ENCODE assay signal across 19 cellular contexts in genomic region chr2:113679457-113679856, GRCh38.
"Had no signal": no experiment of that assay in that cellular context is flagged by ENCODE, and none has a peak within 500 bp of the region (broad histone marks: within the 10 kb centered on the region; RNA-seq: fewer than 3 reads in every experiment).

No MANE protein-coding gene starts in this region.

- H2AFZ ChIP-seq: parathyroid adenoma had no signal

- H3K9me3 ChIP-seq: psoas muscle, right lobe of liver, testis, upper lobe of right lung, vagina had no signal

- DNase-seq: cortex of kidney; dorsolateral prefrontal cortex; effector CD8-positive, alpha-beta T cell; foreskin keratinocyte; left colon; left ventricle myocardium superior; naive thymus-derived CD8-positive, alpha-beta T cell; psoas muscle; retina; right lobe of liver; stimulated activated CD4-positive, alpha-beta T cell treated with anti-CD3 and anti-CD28 coated beads, Interleukin-4, amount 100 ng/mL, for 1 hour; stimulated activated CD8-positive, alpha-beta memory T cell treated with anti-CD3 and anti-CD28 coated beads, Interleukin-4, amount 100 ng/mL, for 48 hours; stimulated activated naive CD8-positive, alpha-beta T cell treated with anti-CD3 and anti-CD28 coated beads, Interleukin-15, amount 100 ng/mL, for 72 hours; testis; upper lobe of right lung had no signal

- H3K79me2 ChIP-seq: parathyroid adenoma had no signal

- H3K27ac Mint-ChIP-seq: naive thymus-derived CD8-positive, alpha-beta T cell; stimulated activated memory B cell treated with anti-CD40 and anti-IgM and Interleukin-4, amounts not matched to agents 10 μg/mL and 1 μg/mL and 100 μg/mL, for 72 hours; stimulated activated naive CD8-positive, alpha-beta T cell treated with anti-CD3 and anti-CD28 coated beads, Interleukin-15, amount 100 ng/mL, for 72 hours had no signal

- ATAC-seq: foreskin keratinocyte; left colon; left ventricle myocardium superior; naive thymus-derived CD8-positive, alpha-beta T cell; psoas muscle; right lobe of liver; stimulated activated memory B cell treated with anti-CD40 and anti-IgM and Interleukin-4, amounts not matched to agents 10 μg/mL and 1 μg/mL and 100 μg/mL, for 72 hours; stimulated activated naive CD8-positive, alpha-beta T cell treated with anti-CD3 and anti-CD28 coated beads, Interleukin-15, amount 100 ng/mL, for 72 hours; upper lobe of right lung had no signal

- H3K4me1 ChIP-seq: foreskin keratinocyte, parathyroid adenoma, psoas muscle, right lobe of liver, testis, upper lobe of right lung, vagina had no signal

- H3K27me3 Mint-ChIP-seq: naive thymus-derived CD8-positive, alpha-beta T cell; stimulated activated memory B cell treated with anti-CD40 and anti-IgM and Interleukin-4, amounts not matched to agents 10 μg/mL and 1 μg/mL and 100 μg/mL, for 72 hours; stimulated activated naive CD8-positive, alpha-beta T cell treated with anti-CD3 and anti-CD28 coated beads, Interleukin-15, amount 100 ng/mL, for 72 hours had no signal

- H3K27me3 ChIP-seq: dorsolateral prefrontal cortex, foreskin keratinocyte, right lobe of liver, testis, tibial nerve, upper lobe of right lung, vagina had no signal

- H3K36me3 ChIP-seq: right lobe of liver, tibial nerve, upper lobe of right lung, vagina had no signal

- H3K9me3 Mint-ChIP-seq: stimulated activated memory B cell treated with anti-CD40 and anti-IgM and Interleukin-4, amounts not matched to agents 10 μg/mL and 1 μg/mL and 100 μg/mL, for 72 hours; stimulated activated naive CD8-positive, alpha-beta T cell treated with anti-CD3 and anti-CD28 coated beads, Interleukin-15, amount 100 ng/mL, for 72 hours had no signal

- H3K4me1 Mint-ChIP-seq: stimulated activated memory B cell treated with anti-CD40 and anti-IgM and Interleukin-4, amounts not matched to agents 10 μg/mL and 1 μg/mL and 100 μg/mL, for 72 hours; stimulated activated naive CD8-positive, alpha-beta T cell treated with anti-CD3 and anti-CD28 coated beads, Interleukin-15, amount 100 ng/mL, for 72 hours had no signal

- H3K4me3 Mint-ChIP-seq: naive thymus-derived CD8-positive, alpha-beta T cell; stimulated activated memory B cell treated with anti-CD40 and anti-IgM and Interleukin-4, amounts not matched to agents 10 μg/mL and 1 μg/mL and 100 μg/mL, for 72 hours; stimulated activated naive CD8-positive, alpha-beta T cell treated with anti-CD3 and anti-CD28 coated beads, Interleukin-15, amount 100 ng/mL, for 72 hours had no signal

- H3K36me3 Mint-ChIP-seq: stimulated activated memory B cell treated with anti-CD40 and anti-IgM and Interleukin-4, amounts not matched to agents 10 μg/mL and 1 μg/mL and 100 μg/mL, for 72 hours had no signal

- H3K9ac ChIP-seq: parathyroid adenoma had no signal

- H3K4me3 ChIP-seq: dorsolateral prefrontal cortex, psoas muscle, right lobe of liver, testis, tibial nerve, upper lobe of right lung, vagina had no signal

- H3K27ac ChIP-seq: dorsolateral prefrontal cortex, foreskin keratinocyte, parathyroid adenoma, psoas muscle, right lobe of liver, testis, tibial nerve, upper lobe of right lung, vagina had no signal
